Comparison of ENCODE assay signal across 17 cellular contexts in the genomic region with DNA sequence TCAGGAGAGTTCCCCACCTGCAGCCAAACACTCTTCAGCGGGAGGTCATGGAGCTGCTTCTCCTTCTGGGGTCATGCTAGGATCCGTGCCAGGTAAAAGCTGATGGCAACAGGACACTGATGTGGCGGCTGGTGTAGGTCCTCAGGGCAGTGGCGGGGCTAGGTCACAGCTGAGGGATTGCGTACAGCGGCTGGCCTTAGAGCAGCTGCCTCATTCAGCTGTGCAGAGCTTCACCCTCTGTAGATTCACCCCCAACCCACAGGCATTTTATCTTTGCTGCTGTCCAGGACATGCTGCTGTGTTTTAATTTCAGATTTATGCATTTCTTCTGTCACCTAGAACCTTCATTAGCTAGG.
"Had no signal": no experiment of that assay in that cellular context is flagged by ENCODE, and none has a peak within 500 bp of the region (broad histone marks: within the 10 kb centered on the region; RNA-seq: fewer than 3 reads in every experiment).

No MANE protein-coding gene starts in this region.

- H3K9me3 ChIP-seq: body of pancreas, right lobe of liver, stomach, thoracic aorta, uterus had no signal

- H3K9me3 Mint-ChIP-seq: activated naive CD4-positive, alpha-beta T cell treated with anti-CD3 and anti-CD28 coated beads, Interleukin-2, amount 50 U/mL, for 24 hours; activated T-cell treated with anti-CD3 and anti-CD28 coated beads, Interleukin-2, amount 50 U/mL, for 4 hours; central memory CD8-positive, alpha-beta T cell had no signal

- H3K4me3 Mint-ChIP-seq: activated T-cell treated with anti-CD3 and anti-CD28 coated beads, Interleukin-2, amount 50 U/mL, for 4 hours; central memory CD8-positive, alpha-beta T cell; WTC11 had no signal

- DNase-seq: activated CD4-positive, alpha-beta T cell treated with anti-CD3 and anti-CD28 coated beads for 4 hours; activated CD8-positive, alpha-beta T cell treated with anti-CD3 and anti-CD28 coated beads for 36 hours; activated effector memory CD4-positive, alpha-beta T cell treated with anti-CD3 and anti-CD28 coated beads, Interleukin-2, amount 50 U/mL, for 16 hours; activated T-cell treated with anti-CD3 and anti-CD28 coated beads, Interleukin-2, amount 50 U/mL, for 4 hours; amniotic stem cell; effector memory CD4-positive, alpha-beta T cell; mesendoderm; stomach; T-helper 2 cell; uterus had no signal

- H3K27me3 Mint-ChIP-seq: activated CD8-positive, alpha-beta T cell treated with anti-CD3 and anti-CD28 coated beads for 36 hours; activated naive CD4-positive, alpha-beta T cell treated with anti-CD3 and anti-CD28 coated beads, Interleukin-2, amount 50 U/mL, for 24 hours; central memory CD8-positive, alpha-beta T cell had no signal

- H3K27ac ChIP-seq: body of pancreas, right lobe of liver, stomach, thoracic aorta, uterus had no signal

- H3K27me3 ChIP-seq: body of pancreas, right lobe of liver had no signal

- H3K4me3 ChIP-seq: body of pancreas, right lobe of liver, stomach, thoracic aorta, uterus had no signal

- ATAC-seq: activated CD8-positive, alpha-beta T cell treated with anti-CD3 and anti-CD28 coated beads for 36 hours; activated T-cell treated with anti-CD3 and anti-CD28 coated beads, Interleukin-2, amount 50 U/mL, for 4 hours; body of pancreas; right lobe of liver; WTC11 had no signal

- H3K36me3 Mint-ChIP-seq: activated naive CD4-positive, alpha-beta T cell treated with anti-CD3 and anti-CD28 coated beads, Interleukin-2, amount 50 U/mL, for 24 hours; WTC11 had no signal

- H3K27ac Mint-ChIP-seq: activated CD8-positive, alpha-beta T cell treated with anti-CD3 and anti-CD28 coated beads for 36 hours; activated naive CD4-positive, alpha-beta T cell treated with anti-CD3 and anti-CD28 coated beads, Interleukin-2, amount 50 U/mL, for 24 hours; nephron; WTC11 had no signal

- H3K36me3 ChIP-seq: right lobe of liver, stomach, thoracic aorta, uterus had no signal
